In the genomic region with DNA sequence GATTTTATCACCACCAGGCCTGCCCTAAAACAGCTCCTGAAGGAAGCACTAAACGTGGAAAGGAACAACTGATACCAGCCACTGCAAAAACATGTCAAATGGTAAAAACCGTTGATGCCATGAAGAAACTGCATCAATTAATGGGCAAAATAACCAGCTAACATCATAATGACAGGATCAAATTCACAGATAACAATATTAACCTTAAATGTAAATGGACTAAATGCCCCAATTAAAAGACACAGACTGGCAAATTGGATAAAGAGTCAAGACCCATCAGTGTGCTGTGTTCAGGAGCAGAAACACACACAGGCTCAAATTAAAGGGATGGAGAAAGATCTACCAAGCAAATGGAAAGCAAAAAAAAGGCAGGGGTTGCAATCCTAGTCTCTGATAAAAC, we compare ENCODE assay signal across 2 cellular contexts. TPM values are rescaled to one million over a fixed set of nuclear protein-coding genes. Genes with fewer than 3 reads are reported as not detected.
DNase-seq lines count a peak whose midpoint lies in the region; ATAC-seq, FAIRE-seq and TF ChIP-seq lines count a peak whose summit lies in the region.
"Not testable (repeated sequence)": the region's sequence is repeated elsewhere in the genome, so short reads cannot be mapped to it uniquely, and the experiment has no call there.

No MANE protein-coding gene starts in this region.

- TF ChIP-seq POLR2A in K562 (conservative IDR thresholded peaks at IDR 0.05): not testable (repeated sequence)

- not testable (repeated sequence) for TF ChIP-seq RAD21 in K562 (CRISPR knock-in tag; conservative IDR thresholded peaks at IDR 0.05 in 1 of 2, IDR thresholded peaks at IDR 0.05 in 1 of 2)

- not testable (repeated sequence) for H3K4me3 ChIP-seq in K562

- not testable (repeated sequence) for H3K79me2 ChIP-seq in K562 (ENCODE audit: control insufficient read depth, insufficient read depth, low read length)

- H3K4me2 ChIP-seq in K562 (ENCODE audit: insufficient read depth, low read length): not testable (repeated sequence)

- POLR2A ChIA-PET in K562 (lab: Yijun Ruan, JAX): not testable (repeated sequence)

- H3K36me3 ChIP-seq in K562 (ENCODE audit: control insufficient read depth, insufficient read depth, low read length): not testable (repeated sequence)

- BruUV-seq in K562 (replicated peaks; lab: Mats Ljungman, UMichigan): not testable (repeated sequence)

- H3K9me3 ChIP-seq in K562 (replicated peaks; ENCODE audit: control insufficient read depth, insufficient read depth, low read depth, low read length): not testable (repeated sequence)

- in situ Hi-C loops in K562 (cut with MboI): not testable (repeated sequence)

- H3K9me1 ChIP-seq in K562 (ENCODE audit: control insufficient read depth, insufficient read depth, low read length): not testable (repeated sequence)

- TF ChIP-seq CTCF in K562 (IDR thresholded peaks at IDR 0.05 in 2 of 3, conservative IDR thresholded peaks at IDR 0.05 in 1 of 3; ENCODE audit: insufficient read depth in 2 of 3, low read depth in 1 of 3, low read length in 3 of 3): not testable (repeated sequence)

- DNase-seq in SK-N-DZ (ENCODE audit: low spot score): peak; percentile 84
- DNase-seq in K562 (ENCODE audit: extremely low read depth in 1 of 4, low spot score in 3 of 4): not testable (repeated sequence)

- not testable (repeated sequence) for H2AFZ ChIP-seq in K562 (ENCODE audit: low read depth, low read length)

- not testable (repeated sequence) for TF ChIP-seq EP300 in K562 (IDR thresholded peaks at IDR 0.05; ENCODE audit: low read length)

- H3K27me3 ChIP-seq in K562 (ENCODE audit: control insufficient read depth in 2 of 2, insufficient read depth in 2 of 2, low read length in 2 of 2): not testable (repeated sequence)

- H3K27ac ChIP-seq in K562 (ENCODE audit: extremely low read depth, low read depth, low read length): not testable (repeated sequence)

- CTCF ChIA-PET in K562 (lab: Yijun Ruan, JAX; ENCODE audit: low intra/inter-chr PET ratio): not testable (repeated sequence)

- FAIRE-seq in K562 (lab: Jason Lieb, UNC): not testable (repeated sequence)

- intact Hi-C loops in K562 (cut with micrococcal nuclease): not testable (repeated sequence)

- H3K4me1 ChIP-seq in K562 (replicated peaks in 1 of 2; ENCODE audit: control insufficient read depth in 2 of 2, insufficient read depth in 2 of 2, low read length in 2 of 2): not testable (repeated sequence)

- H3K9ac ChIP-seq in K562 (ENCODE audit: insufficient read depth in 1 of 2, low read depth in 2 of 2, low read length in 2 of 2): not testable (repeated sequence)

- not testable (repeated sequence) for H4K20me1 ChIP-seq in K562 (replicated peaks; ENCODE audit: control insufficient read depth, insufficient read depth, low read length)

- ATAC-seq in K562: not testable (repeated sequence)

- 30% methylated on average over 2 of the region's 2 CpGs for WGBS in K562 (ENCODE audit: insufficient coverage, low coverage, missing lambda C conversion rate)

TF ChIP-seq in K562, 482 proteins besides CTCF, POLR2A, EP300 and RAD21:
- TF ChIP-seq ZNF507 (tag; conservative IDR thresholded peaks at IDR 0.05) (peak; percentile 98), ZNF354B (CRISPR knock-in tag; IDR thresholded peaks at IDR 0.05) (peak; percentile 87)

RNA-seq across cellular contexts. Expression of gene CCDC71L, which starts 12.7 kb away (rescaled TPM):
- polyA plus RNA-seq in SK-N-DZ (2014; cell fraction: cytosol; rRNA removed): 12.2 and 13.5 TPM in 2 replicates
- polyA plus RNA-seq in SK-N-DZ (2014; cell fraction: nucleus; rRNA removed): 13.6 and 16.7 TPM in 2 replicates
- total RNA-seq in K562 (2011; cell fraction: chromatin; rRNA removed; ENCODE audit: low replicate concordance): 17.4 and 20.0 TPM in 2 replicates
- total RNA-seq in K562 (2011; cell fraction: nucleolus; rRNA removed): 19.7 and 20.5 TPM in 2 replicates
- total RNA-seq in K562 (2011; cell fraction: nucleoplasm; rRNA removed): 23.1 and 28.9 TPM in 2 replicates
- 78.7 and 83.9 TPM in 2 replicates for total RNA-seq in K562 (2014; rRNA removed)
- total RNA-seq in K562 (2014; rRNA removed; fragmentation: Illumina TruSeq; extraction: Trizol): 26.2 and 32.8 TPM in 2 replicates
- total RNA-seq in K562 (2015; rRNA removed; fragmentation: Illumina TruSeq; extraction: Trizol): 21.3 and 22.2 TPM in 2 replicates
- 96.1 and 108 TPM in 2 replicates for total RNA-seq in K562 (2021)
- 16.0 and 25.4 TPM in 2 replicates for polyA plus RNA-seq in K562 (2011; rRNA removed)
- polyA plus RNA-seq in K562 (2011; cell fraction: cytosol; rRNA removed): 20.8 and 43.7 TPM in 2 replicates
- 17.5 and 23.9 TPM in 2 replicates for polyA plus RNA-seq in K562 (2011; cell fraction: nucleus; rRNA removed)
- 59.3 and 80.9 TPM in 2 replicates for polyA plus RNA-seq in K562 (2012)
- 23.2 and 39.7 TPM in 2 replicates for polyA plus RNA-seq in K562 (2014; fragmentation: Illumina TruSeq; extraction: Trizol)
- polyA plus RNA-seq in K562 (2014; fragmentation: Nextera tagmentation; extraction: Ambion mirVana): 1 to 10 TPM; 5.7 to 7.7 TPM
- 59.1 and 61.3 TPM in 2 replicates for polyA plus RNA-seq in K562 (2014; rRNA removed)
- polyA minus RNA-seq in K562 (2011; rRNA and poly(A)+ RNA removed): 11.8 and 13.3 TPM in 2 replicates
- 14.5 and 18.4 TPM in 2 replicates for polyA minus RNA-seq in K562 (2011; cell fraction: cytosol; rRNA and poly(A)+ RNA removed)
- 16.4 and 23.1 TPM in 2 replicates for polyA minus RNA-seq in K562 (2011; cell fraction: nucleus; rRNA and poly(A)+ RNA removed)
